ENCODE assay signal across 10 cellular contexts in genomic region chr21:35565204-35565611, GRCh38.
A peak's percentile ranks its signal among the peaks of the same experiment; 100 is the strongest.
DNase-seq lines count a peak whose midpoint lies in the region; ATAC-seq and TF ChIP-seq lines count a peak whose summit lies in the region.
"Had no signal": no experiment of that assay in that cellular context is flagged by ENCODE, and none has a peak within 500 bp of the region (broad histone marks: within the 10 kb centered on the region; RNA-seq: fewer than 3 reads in every experiment).

No MANE protein-coding gene starts in this region.

- POLR2A ChIA-PET in Caco-2 (lab: Charles Lee) (no interaction called here), PC-3 (lab: Charles Lee; ENCODE audit: unreplicated experiment) (interaction anchor here (0.5 to 0.6 kb wide), 2 partner anchors 53 to 518 kb away, joined by 3 to 10 read pairs; no protein-coding TSS in a partner anchor)

- H4K20me1 ChIP-seq in PC-3 (ENCODE audit: low read length): no peaks in the 10 kb centered on the region
- no peaks in the 10 kb centered on the region for H4K20me1 ChIP-seq in osteoblast (ENCODE audit: insufficient read depth, low read length)

- no peak overlapping the region for H3K27ac Mint-ChIP-seq in Caco-2 (ENCODE audit: unreplicated experiment)

- CTCF ChIA-PET in Caco-2 (lab: Charles Lee): no interaction called here
- CTCF ChIA-PET in PC-3 (lab: Charles Lee): no interaction called here

- H3K36me3 ChIP-seq in Caco-2 (ENCODE audit: control insufficient read depth, insufficient read depth, low read length) (no peaks in the 10 kb centered on the region), PC-3 (ENCODE audit: low read depth, low read length) (no peaks in the 10 kb centered on the region), osteoblast (ENCODE audit: insufficient read depth, low read length) (no peaks in the 10 kb centered on the region), vagina (no peaks in the 10 kb centered on the region)

- no peaks in the 10 kb centered on the region for H3K9me2 ChIP-seq in PC-3 (replicated peaks; ENCODE audit: low read length)

- H3K27me3 ChIP-seq in Caco-2 (replicated peaks; ENCODE audit: control insufficient read depth, insufficient read depth, low read length) (no peaks in the 10 kb centered on the region), PC-3 (ENCODE audit: low read length) (no peaks in the 10 kb centered on the region), osteoblast (ENCODE audit: insufficient read depth, low read length) (no peaks in the 10 kb centered on the region), vagina (no peaks in the 10 kb centered on the region)

- no peaks in the 10 kb centered on the region for H3K9me3 Mint-ChIP-seq in Caco-2 (ENCODE audit: unreplicated experiment)

- no peaks in the 10 kb centered on the region for H3K27me3 Mint-ChIP-seq in Caco-2 (ENCODE audit: insufficient read depth, unreplicated experiment)

- intact Hi-C loops in Caco-2 (cut with micrococcal nuclease; ENCODE audit: unreplicated experiment) (no loop called here), PC-3 (cut with micrococcal nuclease) (no loop called here), vagina (cut with DNase I) (no loop called here)

- H3K4me3 ChIP-seq in Caco-2 (ENCODE audit: low read depth, low read length): no peak overlapping the region
- H3K4me3 ChIP-seq in PC-3 (ENCODE audit: low read length): no peak overlapping the region
- no peak overlapping the region for H3K4me3 ChIP-seq in osteoblast (ENCODE audit: insufficient read depth, low read length)
- no peak overlapping the region for H3K4me3 ChIP-seq in vagina

- peak overlapping the region; percentile 43 for H3K4me2 ChIP-seq in PC-3 (ENCODE audit: low read length)
- H3K4me2 ChIP-seq in osteoblast (ENCODE audit: insufficient read depth, low read length): peak overlapping the region; percentile 80

- H3K9ac ChIP-seq in PC-3 (ENCODE audit: low read length): no peak overlapping the region

- ATAC-seq in PC-3: peak; percentile 68
- ATAC-seq in GM18502 (IDR thresholded peaks at IDR 0.05; ENCODE audit: poor library complexity, unreplicated experiment): no peak
- ATAC-seq in GM19452 (IDR thresholded peaks at IDR 0.05; ENCODE audit: unreplicated experiment): no peak

- H3K4me1 Mint-ChIP-seq in Caco-2 (ENCODE audit: low read depth, unreplicated experiment): peaks cover 8% of the 10 kb centered on the region
- H3K4me1 Mint-ChIP-seq: naive B cell had no signal

- H3K79me2 ChIP-seq in PC-3 (ENCODE audit: low read length): no peaks in the 10 kb centered on the region
- no peaks in the 10 kb centered on the region for H3K79me2 ChIP-seq in osteoblast (ENCODE audit: insufficient read depth, low read length)

- BruUV-seq in Caco-2 (replicated peaks; lab: Mats Ljungman, UMichigan): no TSS peak
- no TSS peak for BruUV-seq in PC-3 (replicated peaks; lab: Mats Ljungman, UMichigan)

- no peak overlapping the region for H3K4me3 Mint-ChIP-seq in Caco-2 (ENCODE audit: unreplicated experiment)
- H3K4me3 Mint-ChIP-seq: naive B cell had no signal

- H3K27ac ChIP-seq in PC-3 (ENCODE audit: low read length): peak overlapping the region; percentile 60
- H3K27ac ChIP-seq in osteoblast (ENCODE audit: low read depth, low read length): peak overlapping the region; percentile 98
- no peak overlapping the region for H3K27ac ChIP-seq in vagina

- H3K4me1 ChIP-seq in Caco-2 (peaks cover 9% of the 10 kb centered on the region; the same call in 1 of the 2 replicates), PC-3 (ENCODE audit: insufficient read depth, low read length) (peaks cover 13% of the 10 kb centered on the region), osteoblast (ENCODE audit: insufficient read depth, low read length) (peaks cover 38% of the 10 kb centered on the region), vagina (peaks cover 11% of the 10 kb centered on the region)

- TF ChIP-seq POLR2A in vagina (IDR thresholded peaks at IDR 0.05): no peak

- DNase-seq in Caco-2: peak; percentile 32 to 47
- DNase-seq in PC-3: peak; percentile 93
- peak; percentile 68 for DNase-seq in epidermal melanocyte (ENCODE audit: insufficient read length, low spot score)
- peak; percentile 78 for DNase-seq in osteoblast (ENCODE audit: insufficient read length, low spot score, missing footprints)
- no peak for DNase-seq in midbrain (lab: John Stamatoyannopoulos, UW)
- DNase-seq in vagina (ENCODE audit: extremely low spot score in 2 of 2): no peak
- DNase-seq: DND-41, naive B cell had no signal

- H3K9me3 ChIP-seq in Caco-2: no peaks in the 10 kb centered on the region
- no peaks in the 10 kb centered on the region for H3K9me3 ChIP-seq in PC-3 (ENCODE audit: low read length)
- H3K9me3 ChIP-seq in osteoblast (ENCODE audit: low read depth, low read length): no peaks in the 10 kb centered on the region
- no peaks in the 10 kb centered on the region for H3K9me3 ChIP-seq in vagina

- no peaks in the 10 kb centered on the region for H3K36me3 Mint-ChIP-seq in Caco-2 (ENCODE audit: insufficient read depth, unreplicated experiment)
- H3K36me3 Mint-ChIP-seq: naive B cell had no signal

- 0 out of 2 replicates have a peak overlapping the region, but pooled peaks have one; percentile 33 for H2AFZ ChIP-seq in PC-3 (ENCODE audit: low read length)
- peak overlapping the region; percentile 55 for H2AFZ ChIP-seq in osteoblast (ENCODE audit: low read length)

- no peak for TF ChIP-seq CTCF in Caco-2 (IDR thresholded peaks at IDR 0.05; ENCODE audit: insufficient read depth in 1 of 2, low read depth in 1 of 2, low read length in 1 of 2, severe bottlenecking in 1 of 2, unreplicated experiment in 1 of 2)
- TF ChIP-seq CTCF in PC-3 (conservative IDR thresholded peaks at IDR 0.05; ENCODE audit: low read depth, low read length): no peak
- no peak for TF ChIP-seq CTCF in osteoblast (IDR thresholded peaks at IDR 0.05; ENCODE audit: extremely low read depth, low read depth, low read length)
- no peak for TF ChIP-seq CTCF in vagina (IDR thresholded peaks at IDR 0.05)

- H3F3A ChIP-seq in PC-3 (ENCODE audit: low read length, unreplicated experiment): no peaks in the 10 kb centered on the region

Comparison
In these comparisons a context has a peak if more than half of its experiments do, and no peak if none do; other contexts are left out.
1. DNase-seq: peak in Caco-2 (2 of 2), PC-3 (single experiment), epidermal melanocyte (single experiment) and osteoblast (single experiment); none in midbrain (single experiment) and vagina (0 of 2).